In the genomic region with DNA sequence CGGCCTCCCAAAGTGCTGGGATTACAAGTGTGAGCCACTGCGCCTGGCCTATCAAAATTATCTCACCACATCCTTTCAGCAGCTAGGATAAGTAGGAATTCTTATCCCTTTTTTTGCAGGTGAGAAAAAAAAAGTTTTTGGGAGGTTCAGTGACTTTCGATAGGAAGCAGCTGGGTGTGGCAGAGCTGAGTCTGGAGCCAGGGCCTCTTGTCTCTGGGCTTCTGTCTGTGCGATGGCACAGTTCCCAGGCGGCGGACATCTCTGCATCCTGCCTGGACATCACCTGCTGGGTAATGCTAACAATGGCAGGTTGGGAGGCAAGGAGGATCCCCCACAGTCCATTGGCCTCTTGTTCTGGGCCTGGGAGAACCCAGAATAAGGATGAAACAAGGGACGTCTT, we compare ENCODE assay signal across 16 cellular contexts.
A peak's percentile ranks its signal among the peaks of the same experiment; 100 is the strongest.
DNase-seq lines count a peak whose midpoint lies in the region; TF ChIP-seq lines count a peak whose summit lies in the region.
"Had no signal": no experiment of that assay in that cellular context is flagged by ENCODE, and none has a peak within 500 bp of the region (broad histone marks: within the 10 kb centered on the region; RNA-seq: fewer than 3 reads in every experiment).

No MANE protein-coding gene starts in this region.

- H3K27me3 ChIP-seq in WERI-Rb-1 (ENCODE audit: insufficient read depth, low read depth, severe bottlenecking), result no peaks in the 10 kb centered on the region
- H3K27me3 ChIP-seq: BLaER1 had no signal

- no peaks in the 10 kb centered on the region for H3K36me3 ChIP-seq in WERI-Rb-1
- H3K36me3 ChIP-seq: BLaER1 had no signal

- H3K27ac ChIP-seq in WERI-Rb-1, result no peak overlapping the region
- H3K27ac ChIP-seq: BLaER1 had no signal

- H3K9me3 ChIP-seq in WERI-Rb-1 (ENCODE audit: severe bottlenecking), result no peaks in the 10 kb centered on the region
- H3K9me3 ChIP-seq: BLaER1 had no signal

- DNase-seq in activated effector memory CD4-positive, alpha-beta T cell treated with anti-CD3 and anti-CD28 coated beads, Interleukin-2, amount 50 U/mL, for 16 hours, result peak; percentile 24
- DNase-seq in activated effector memory CD4-positive, alpha-beta T cell treated with Interleukin-2 at 50 U/mL for 16 hours, result no peak
- peak; percentile 31 for DNase-seq in NCI-H146 (lab: John Stamatoyannopoulos, UW)
- peak; percentile 68 for DNase-seq in NCI-H69 (lab: John Stamatoyannopoulos, UW)
- DNase-seq in stimulated activated CD4-positive, alpha-beta T cell treated with anti-CD3 and anti-CD28 coated beads, Interleukin-12 subunit alpha, Interleukin-12 subunit beta, amount 100 ng/mL, for 4 hours, result no peak
- no peak for DNase-seq in NCI-H1930 (lab: John Stamatoyannopoulos, UW)
- no peak for DNase-seq in WERI-Rb-1
- DNase-seq in NOMO-1 (lab: John Stamatoyannopoulos, UW; ENCODE audit: unreplicated experiment in 2 of 2), result no peak
- DNase-seq: 8988T; Calu3; CD4-positive, alpha-beta memory T cell; GDM1; GOT3; H7; HFFc6 had no signal

- H3K4me3 ChIP-seq in WERI-Rb-1 (ENCODE audit: low read depth, low read length), result no peak overlapping the region
- H3K4me3 ChIP-seq: BLaER1 had no signal

- TF ChIP-seq CTCF in WERI-Rb-1 (IDR thresholded peaks at IDR 0.05; ENCODE audit: low read depth, low read length), result no peak

Comparison
In these comparisons a context has a peak if more than half of its experiments do, and no peak if none do; other contexts are left out.
1. DNase-seq: peak in activated effector memory CD4-positive, alpha-beta T cell treated with anti-CD3 and anti-CD28 coated beads, Interleukin-2, amount 50 U/mL, for 16 hours (single experiment), NCI-H146 (single experiment) and NCI-H69 (single experiment); none in activated effector memory CD4-positive, alpha-beta T cell treated with Interleukin-2 at 50 U/mL for 16 hours (single experiment), stimulated activated CD4-positive, alpha-beta T cell treated with anti-CD3 and anti-CD28 coated beads, Interleukin-12 subunit alpha, Interleukin-12 subunit beta, amount 100 ng/mL, for 4 hours (single experiment), NCI-H1930 (0 of 2), WERI-Rb-1 (single experiment) and NOMO-1 (0 of 2).